8 cellular contexts compared by ENCODE assay signal in genomic region chr7:142496545-142496991, GRCh38.
DNase-seq lines count a peak whose midpoint lies in the region; ATAC-seq and TF ChIP-seq lines count a peak whose summit lies in the region.

No MANE protein-coding gene starts in this region.

- peak; percentile 33 to 46 (median 36) for DNase-seq in CD4-positive, alpha-beta memory T cell
- peak; percentile 51 for DNase-seq in fibroblast of pulmonary artery (ENCODE audit: low read depth)
- DNase-seq in psoas muscle = no peak
- DNase-seq in COR-L47 (lab: John Stamatoyannopoulos, UW) = no peak
- no peak for DNase-seq in 8988T

- 8 to 11% (median 11%) methylated on average over 8 of the region's 8 CpGs for WGBS in psoas muscle, 3 donors

- no peaks in the 10 kb centered on the region for H3K9me3 Mint-ChIP-seq in CD4-positive, alpha-beta memory T cell
- H3K9me3 Mint-ChIP-seq in T-helper 1 cell treated with Interleukin-12 subunit alpha and Interleukin-12 subunit beta and Interleukin-4 antibody, amounts not matched to agents 30 μg/mL and 1 μg/mL, for 36 hours = no peaks in the 10 kb centered on the region

- no peaks in the 10 kb centered on the region for H3K9me3 ChIP-seq in CD4-positive, alpha-beta memory T cell (ENCODE audit: control insufficient read depth in 1 of 2, low read length in 2 of 2)
- H3K9me3 ChIP-seq in psoas muscle = no peaks in the 10 kb centered on the region

- H3K4me1 Mint-ChIP-seq in CD4-positive, alpha-beta memory T cell = peaks cover 24 to 51% (median 30%) of the 10 kb centered on the region in 4 donors
- peaks cover 30% of the 10 kb centered on the region for H3K4me1 Mint-ChIP-seq in T-helper 1 cell treated with Interleukin-12 subunit alpha and Interleukin-12 subunit beta and Interleukin-4 antibody, amounts not matched to agents 30 μg/mL and 1 μg/mL, for 36 hours (ENCODE audit: low read depth)

- H3K27ac ChIP-seq in CD4-positive, alpha-beta memory T cell (ENCODE audit: low read depth, low read length) = no peak overlapping the region
- H3K27ac ChIP-seq in psoas muscle = no peak overlapping the region

- H3K27me3 Mint-ChIP-seq in CD4-positive, alpha-beta memory T cell = no peaks in the 10 kb centered on the region
- H3K27me3 Mint-ChIP-seq in T-helper 1 cell treated with Interleukin-12 subunit alpha and Interleukin-12 subunit beta and Interleukin-4 antibody, amounts not matched to agents 30 μg/mL and 1 μg/mL, for 36 hours (ENCODE audit: low read depth) = peaks cover 7% of the 10 kb centered on the region

- peak overlapping the region; percentile 40 to 75 (median 66) for H3K4me3 Mint-ChIP-seq in CD4-positive, alpha-beta memory T cell
- H3K4me3 Mint-ChIP-seq in T-helper 1 cell treated with Interleukin-12 subunit alpha and Interleukin-12 subunit beta and Interleukin-4 antibody, amounts not matched to agents 30 μg/mL and 1 μg/mL, for 36 hours = peak overlapping the region; percentile 41

- CTCF ChIA-PET in CD4-positive, alpha-beta memory T cell (lab: Charles Lee; ENCODE audit: partially characterized antibody) = interaction anchor here (0.7 to 7.8 kb wide), 22 partner anchors 8 to 745 kb away, joined by 3 to 145 read pairs (median 4); no protein-coding TSS in a partner anchor

- no peaks in the 10 kb centered on the region for H3K27me3 ChIP-seq in CD4-positive, alpha-beta memory T cell (ENCODE audit: insufficient read depth, low read length)
- no peaks in the 10 kb centered on the region for H3K27me3 ChIP-seq in psoas muscle (ENCODE audit: insufficient read depth in 3 of 3, low read length in 2 of 3)

- POLR2A ChIA-PET in CD4-positive, alpha-beta memory T cell (lab: Charles Lee; ENCODE audit: partially characterized antibody) = interaction anchor here (0.9 to 6.0 kb wide), 9 partner anchors 12 to 312 kb away, joined by 3 to 62 read pairs (median 6); no protein-coding TSS in a partner anchor

- peaks cover 30% of the 10 kb centered on the region for H3K4me1 ChIP-seq in CD4-positive, alpha-beta memory T cell (ENCODE audit: insufficient read depth, low read length)
- H3K4me1 ChIP-seq in psoas muscle = peaks cover 6% of the 10 kb centered on the region

- H3K27ac Mint-ChIP-seq in CD4-positive, alpha-beta memory T cell = peak overlapping the region; percentile 39 to 86 (median 74)
- H3K27ac Mint-ChIP-seq in T-helper 1 cell treated with Interleukin-12 subunit alpha and Interleukin-12 subunit beta and Interleukin-4 antibody, amounts not matched to agents 30 μg/mL and 1 μg/mL, for 36 hours = peak overlapping the region; percentile 55

- ATAC-seq in GM18867 (IDR thresholded peaks at IDR 0.05; ENCODE audit: unreplicated experiment) = peak; percentile 58
- peak; percentile 77 for ATAC-seq in HG03342 (IDR thresholded peaks at IDR 0.05; ENCODE audit: unreplicated experiment)
- ATAC-seq in psoas muscle = peak; percentile 64 to 85 (median 74)

- no peaks in the 10 kb centered on the region for H3K36me3 Mint-ChIP-seq in CD4-positive, alpha-beta memory T cell
- no peaks in the 10 kb centered on the region for H3K36me3 Mint-ChIP-seq in T-helper 1 cell treated with Interleukin-12 subunit alpha and Interleukin-12 subunit beta and Interleukin-4 antibody, amounts not matched to agents 30 μg/mL and 1 μg/mL, for 36 hours (ENCODE audit: low read depth)

- intact Hi-C loops in CD4-positive, alpha-beta memory T cell (cut with micrococcal nuclease) = loop anchor here (1.0 to 10.0 kb wide), 4 partner anchors 20 to 315 kb away; no protein-coding TSS in a partner anchor
- intact Hi-C loops in psoas muscle (cut with DNase I) = no loop called here

- H3K36me3 ChIP-seq in CD4-positive, alpha-beta memory T cell (ENCODE audit: insufficient read depth, low read length) = no peaks in the 10 kb centered on the region
- no peaks in the 10 kb centered on the region for H3K36me3 ChIP-seq in psoas muscle (ENCODE audit: insufficient read depth in 1 of 2, low read depth in 1 of 2)

- TF ChIP-seq CTCF in fibroblast of pulmonary artery (IDR thresholded peaks at IDR 0.05; ENCODE audit: low read length, missing control alignments) = peak; percentile 71
- peak; percentile 67 for TF ChIP-seq CTCF in psoas muscle (IDR thresholded peaks at IDR 0.05)

- H3K4me3 ChIP-seq in CD4-positive, alpha-beta memory T cell (ENCODE audit: low read length in 2 of 2) = no peak overlapping the region
- no peak overlapping the region for H3K4me3 ChIP-seq in fibroblast of pulmonary artery (replicated peaks; ENCODE audit: low read depth, low read length)
- H3K4me3 ChIP-seq in psoas muscle = no peak overlapping the region

Comparison
In these comparisons a context has a peak if more than half of its experiments do, and no peak if none do; other contexts are left out.
1. DNase-seq: peak in CD4-positive, alpha-beta memory T cell (5 of 5) and fibroblast of pulmonary artery (single experiment); none in psoas muscle (0 of 2), COR-L47 (single experiment) and 8988T (single experiment).
2. Peak in every context shown above with its lines, with median percentiles within 50 percentile points of each other: ATAC-seq.